8 cellular contexts compared by ENCODE assay signal in genomic region chr6:43627008-43627825, GRCh38. TPM values are rescaled to one million over a fixed set of nuclear protein-coding genes. Genes with fewer than 3 reads are reported as not detected.
DNase-seq lines count a peak whose midpoint lies in the region; ATAC-seq and TF ChIP-seq lines count a peak whose summit lies in the region.

No MANE protein-coding gene starts in this region.

- H3K27ac Mint-ChIP-seq in GM23338 = no peak overlapping the region

- H3K4me1 Mint-ChIP-seq in GM23338 = peaks cover 9% of the 10 kb centered on the region

- TF ChIP-seq CTCF in AG10803 (conservative IDR thresholded peaks at IDR 0.05; ENCODE audit: low read length) (no peak), GM23338 (conservative IDR thresholded peaks at IDR 0.05; ENCODE audit: low read depth in 2 of 2) (no peak), OCI-LY7 (conservative IDR thresholded peaks at IDR 0.05; ENCODE audit: low read length) (no peak), cardiac fibroblast (IDR thresholded peaks at IDR 0.05; ENCODE audit: low read depth, low read length) (no peak), stomach (IDR thresholded peaks at IDR 0.05) (no peak)

- POLR2A ChIA-PET in OCI-LY7 (lab: Charles Lee) = no interaction called here

- H3K4me2 ChIP-seq in GM23338 (0 out of 2 replicates have a peak overlapping the region, but pooled peaks have one; percentile 38), OCI-LY7 (ENCODE audit: low read length) (peak overlapping the region; percentile 81)

- TF ChIP-seq POLR2A in stomach (IDR thresholded peaks at IDR 0.05) = no peak

- H2AFZ ChIP-seq in GM23338 (no peak overlapping the region), OCI-LY7 (ENCODE audit: low read length) (no peak overlapping the region)

- peaks cover 48% of the 10 kb centered on the region for H3K36me3 Mint-ChIP-seq in GM23338 (ENCODE audit: low read depth)

- no peaks in the 10 kb centered on the region for H3K9me2 ChIP-seq in GM23338 (ENCODE audit: insufficient read depth)
- H3K9me2 ChIP-seq in OCI-LY7 (ENCODE audit: insufficient read depth, low read length) = no peaks in the 10 kb centered on the region

- H3F3A ChIP-seq in GM23338 (replicated peaks; ENCODE audit: low read depth) = 0 out of 2 replicates have a peak, but pooled peaks cover 10% of the 10 kb centered on the region

- no peak overlapping the region for H3K27ac ChIP-seq in GM23338 (ENCODE audit: low read depth)
- no peak overlapping the region for H3K27ac ChIP-seq in OCI-LY7 (ENCODE audit: low read depth, low read length, poor library complexity, severe bottlenecking)
- peak overlapping the region; percentile 68 to 99 (median 98) for H3K27ac ChIP-seq in stomach

- no peak for TF ChIP-seq EP300 in stomach (IDR thresholded peaks at IDR 0.05)

- 60 to 68% (median 64%) methylated on average over 5 of the region's 5 CpGs for WGBS in stomach, 5 donors

- no peaks in the 10 kb centered on the region for H3K4me1 ChIP-seq in GM23338 (ENCODE audit: insufficient read depth)
- H3K4me1 ChIP-seq in OCI-LY7 (ENCODE audit: insufficient read depth, low read length, poor library complexity, severe bottlenecking) = peaks cover 37% of the 10 kb centered on the region
- peaks cover 22 to 45% (median 33%) of the 10 kb centered on the region in 4 donors for H3K4me1 ChIP-seq in stomach

- no peak for ATAC-seq in GM23338
- no peak for ATAC-seq in left lobe of liver
- no peak for ATAC-seq in HG03354 (IDR thresholded peaks at IDR 0.05; ENCODE audit: poor library complexity, severe bottlenecking, unreplicated experiment)
- ATAC-seq in GM21367 (IDR thresholded peaks at IDR 0.05; ENCODE audit: unreplicated experiment) = no peak

- peaks cover 19% of the 10 kb centered on the region for H3K79me2 ChIP-seq in GM23338 (replicated peaks; ENCODE audit: insufficient read depth)
- H3K79me2 ChIP-seq in OCI-LY7 (ENCODE audit: insufficient read depth, low read depth, low read length) = peaks cover 19% of the 10 kb centered on the region; the same call in 1 of the 2 replicates

- BruUV-seq in OCI-LY7 (replicated peaks; lab: Mats Ljungman, UMichigan) = no TSS peak

- H3K36me3 ChIP-seq in GM23338 (ENCODE audit: insufficient read depth) (peaks cover 6% of the 10 kb centered on the region; the same call in 1 of the 2 replicates), OCI-LY7 (ENCODE audit: insufficient read depth, low read length) (peaks cover 52% of the 10 kb centered on the region), stomach (peaks cover 37 to 45% (median 41%) of the 10 kb centered on the region in 4 donors)

- intact Hi-C loops in OCI-LY7 (cut with micrococcal nuclease; ENCODE audit: unreplicated experiment) = no loop called here
- intact Hi-C loops in stomach (cut with DNase I; ENCODE audit: low total_unique reads) = no loop called here

- H3K9me3 ChIP-seq in OCI-LY7 (ENCODE audit: low read length) (no peaks in the 10 kb centered on the region), stomach (no peaks in the 10 kb centered on the region)

- DNase-seq in AG10803 (ENCODE audit: low read depth) (peak; percentile 97), GM23338 (ENCODE audit: low spot score) (no peak), OCI-LY7 (ENCODE audit: low spot score) (no peak), cardiac fibroblast (ENCODE audit: low read depth in 2 of 2) (peak; percentile 95 to 99), left lobe of liver (ENCODE audit: low spot score) (peak; percentile 62), stomach (peak; percentile 79)

- CTCF ChIA-PET in OCI-LY7 (lab: Charles Lee; ENCODE audit: unreplicated experiment) = no interaction called here

- H3K9me3 Mint-ChIP-seq in GM23338 = no peaks in the 10 kb centered on the region

- H4K20me1 ChIP-seq in GM23338 (replicated peaks; ENCODE audit: insufficient read depth) (peaks cover 7% of the 10 kb centered on the region), OCI-LY7 (ENCODE audit: insufficient read depth, low read length) (no peaks in the 10 kb centered on the region)

- H3K4me3 Mint-ChIP-seq in GM23338 = peak overlapping the region; percentile 96

- H3K27me3 ChIP-seq in GM23338 (ENCODE audit: insufficient read depth) (no peaks in the 10 kb centered on the region), stomach (no peaks in the 10 kb centered on the region)

- peak overlapping the region; percentile 97 for H3K4me3 ChIP-seq in AG10803 (ENCODE audit: low read length)
- peak overlapping the region; percentile 86; the same call in 1 of the 2 replicates for H3K4me3 ChIP-seq in GM23338
- H3K4me3 ChIP-seq in OCI-LY7 (ENCODE audit: low read depth, low read length, poor library complexity, severe bottlenecking) = no peak overlapping the region
- H3K4me3 ChIP-seq in cardiac fibroblast (replicated peaks in 1 of 2; ENCODE audit: low read depth in 2 of 2, low read length in 2 of 2) = peak overlapping the region in 1 of 2 donors; percentile 82
- H3K4me3 ChIP-seq in stomach = peak overlapping the region in 2 of 4 donors; percentile 10 to 81

- peaks cover 9% of the 10 kb centered on the region for H3K27me3 Mint-ChIP-seq in GM23338 (ENCODE audit: insufficient read depth, low read depth, poor library complexity)

TF ChIP-seq in GM23338, 12 proteins besides CTCF, POLR2A, EP300 and RAD21 (continues in another document):
- TF ChIP-seq ZNF114 (CRISPR knock-in tag; IDR thresholded peaks at IDR 0.05) = no peak
- no peak for TF ChIP-seq JUNB (IDR thresholded peaks at IDR 0.05; ENCODE audit: unreplicated experiment)
- TF ChIP-seq REST (IDR thresholded peaks at IDR 0.05; ENCODE audit: unreplicated experiment) = no peak

RNA-seq across cellular contexts. Expression of gene GTPBP2, which starts 1.8 kb away (rescaled TPM):
- 46.4 and 55.9 TPM in 2 replicates for total RNA-seq in GM23338 (2014; rRNA removed; shearing (Covaris generic))
- polyA plus RNA-seq in GM23338 (2016; fragmentation: Nextera tagmentation; extraction: Ambion mirVana) = 14.9 and 17.5 TPM in 2 replicates
- total RNA-seq in OCI-LY7 (2014; rRNA removed; shearing (Covaris generic)) = 64.8 and 72.4 TPM in 2 replicates
- 86.5 and 90.0 TPM in 2 replicates for total RNA-seq in OCI-LY7 (2022)
- 13.7 TPM for total RNA-seq in left lobe of liver
- total RNA-seq in stomach = 10 to 100 TPM; 32.6 to 83.8 (median 66.3) TPM
- polyA plus RNA-seq in stomach = 10 to 100 TPM; 26.3 to 48.4 (median 42.3) TPM

RNA-seq across cellular contexts. Expression of gene MAD2L1BP, which starts 8.4 kb away (rescaled TPM):
- total RNA-seq in GM23338 (2014; rRNA removed; shearing (Covaris generic)) = 39.6 and 51.7 TPM in 2 replicates
- polyA plus RNA-seq in GM23338 (2016; fragmentation: Nextera tagmentation; extraction: Ambion mirVana) = 26.6 and 27.2 TPM in 2 replicates
- total RNA-seq in OCI-LY7 (2014; rRNA removed; shearing (Covaris generic)) = 24.0 and 30.8 TPM in 2 replicates
- 33.5 and 43.3 TPM in 2 replicates for total RNA-seq in OCI-LY7 (2022)
- 9.8 TPM for total RNA-seq in left lobe of liver
- 100 to 1,000 TPM in 1 of 5 donors, 10 to 100 TPM in 3, 1 to 10 TPM in 1; 7.8 to 282 (median 21.8) TPM for total RNA-seq in stomach
- 10 to 100 TPM; 21.1 to 33.9 (median 23.3) TPM for polyA plus RNA-seq in stomach

RNA-seq across cellular contexts. Expression of gene RSPH9, which starts 17.6 kb away (rescaled TPM):
- total RNA-seq in GM23338 (2014; rRNA removed; shearing (Covaris generic)) = 0.10 TPM in 1 of 2 replicates, not detected in the other
- polyA plus RNA-seq in GM23338 (2016; fragmentation: Nextera tagmentation; extraction: Ambion mirVana) (0.38 and 0.39 TPM in 2 replicates), stomach (under 1 TPM; 0.28 to 0.92 (median 0.56) TPM)
- total RNA-seq in OCI-LY7 (2014; rRNA removed; shearing (Covaris generic)) = 0.28 TPM in 1 of 2 replicates, not detected in the other
- total RNA-seq in OCI-LY7 (2022) (not detected in 2 replicates), left lobe of liver (not detected), stomach (under 1 TPM in 1 of 5 donors, not detected in 4; 0.18 TPM)

RNA-seq across cellular contexts. Expression of gene POLH, which starts 51.2 kb away (rescaled TPM):
- 7.9 and 9.4 TPM in 2 replicates for total RNA-seq in GM23338 (2014; rRNA removed; shearing (Covaris generic))
- polyA plus RNA-seq in GM23338 (2016; fragmentation: Nextera tagmentation; extraction: Ambion mirVana) = 4.2 and 5.8 TPM in 2 replicates
- 64.3 and 67.3 TPM in 2 replicates for total RNA-seq in OCI-LY7 (2014; rRNA removed; shearing (Covaris generic))
- 93.5 and 120 TPM in 2 replicates for total RNA-seq in OCI-LY7 (2022)
- 7.2 TPM for total RNA-seq in left lobe of liver
- 10 to 100 TPM in 1 of 5 donors, 1 to 10 TPM in 4; 5.8 to 47.8 (median 7.9) TPM for total RNA-seq in stomach
- polyA plus RNA-seq in stomach = 1 to 10 TPM; 1.8 to 6.9 (median 2.4) TPM

RNA-seq across cellular contexts. Expression of gene XPO5, which starts 51.4 kb away (rescaled TPM):
- total RNA-seq in GM23338 (2014; rRNA removed; shearing (Covaris generic)) = 77.4 and 95.2 TPM in 2 replicates
- polyA plus RNA-seq in GM23338 (2016; fragmentation: Nextera tagmentation; extraction: Ambion mirVana) (28.4 and 28.5 TPM in 2 replicates), stomach (10 to 100 TPM in 1 of 3 donors, 1 to 10 TPM in 2; 5.5 to 10.7 (median 5.7) TPM)
- 54.6 and 58.5 TPM in 2 replicates for total RNA-seq in OCI-LY7 (2014; rRNA removed; shearing (Covaris generic))
- total RNA-seq in OCI-LY7 (2022) (72.6 and 74.9 TPM in 2 replicates), left lobe of liver (14.6 TPM), stomach (10 to 100 TPM in 4 of 5 donors, 1 to 10 TPM in 1; 4.6 to 46.1 (median 27.7) TPM)

Comparison
In these comparisons a context has a peak if more than half of its experiments do, and no peak if none do; other contexts are left out.
1. DNase-seq: peak in AG10803 (single experiment), cardiac fibroblast (2 of 2), left lobe of liver (single experiment) and stomach (single experiment); none in GM23338 (single experiment) and OCI-LY7 (single experiment).
2. H3K27ac ChIP-seq: peak in stomach (5 of 5); none in GM23338 (single experiment) and OCI-LY7 (single experiment).